Comparison of ENCODE assay signal across 15 cellular contexts in genomic region chr4:99635601-99636000, GRCh38. TPM values are rescaled to one million over a fixed set of nuclear protein-coding genes. Genes with fewer than 3 reads are reported as not detected.
"Had no signal": no experiment of that assay in that cellular context is flagged by ENCODE, and none has a peak within 500 bp of the region (broad histone marks: within the 10 kb centered on the region; RNA-seq: fewer than 3 reads in every experiment).

No MANE protein-coding gene starts in this region.

- H3K4me1 Mint-ChIP-seq: central memory CD8-positive, alpha-beta T cell; immature natural killer cell; naive B cell; stimulated activated naive CD8-positive, alpha-beta T cell treated with anti-CD3 and anti-CD28 coated beads, Interleukin-15, amount 100 ng/mL, for 72 hours had no signal

- H3K27ac ChIP-seq: parathyroid adenoma, skin epidermis, thoracic aorta, vagina had no signal

- H3K4me1 ChIP-seq: parathyroid adenoma, vagina had no signal

- H3K27me3 ChIP-seq: vagina had no signal

- H3K9me3 ChIP-seq: thoracic aorta, vagina had no signal

- H2AFZ ChIP-seq: parathyroid adenoma had no signal

- H3K79me2 ChIP-seq: parathyroid adenoma had no signal

- H3K4me3 Mint-ChIP-seq: central memory CD8-positive, alpha-beta T cell; immature natural killer cell; naive B cell; stimulated activated naive CD8-positive, alpha-beta T cell treated with anti-CD3 and anti-CD28 coated beads, Interleukin-15, amount 100 ng/mL, for 72 hours; WTC11 had no signal

- H3K4me3 ChIP-seq: lung, skin epidermis, thoracic aorta, vagina had no signal

- H3K27me3 Mint-ChIP-seq: central memory CD8-positive, alpha-beta T cell had no signal

- H3K27ac Mint-ChIP-seq: immature natural killer cell; stimulated activated naive CD8-positive, alpha-beta T cell treated with anti-CD3 and anti-CD28 coated beads, Interleukin-15, amount 100 ng/mL, for 72 hours; WTC11 had no signal

- H3K9me3 Mint-ChIP-seq: central memory CD8-positive, alpha-beta T cell; immature natural killer cell; naive B cell; stimulated activated naive CD8-positive, alpha-beta T cell treated with anti-CD3 and anti-CD28 coated beads, Interleukin-15, amount 100 ng/mL, for 72 hours had no signal

- DNase-seq: activated CD4-positive, alpha-beta T cell treated with anti-CD3 and anti-CD28 coated beads, Interleukin-2, amount 50 U/mL, for 1 hour; activated naive CD4-positive, alpha-beta T cell treated with anti-CD3 and anti-CD28 coated beads, Interleukin-2, amount 50 U/mL, for 16 hours; effector memory CD4-positive, alpha-beta T cell; immature natural killer cell; left cardiac atrium; naive B cell; stimulated activated CD4-positive, alpha-beta T cell treated with anti-CD3 and anti-CD28 coated beads, Interleukin-4, amount 100 ng/mL, for 4 hours; stimulated activated naive CD8-positive, alpha-beta T cell treated with anti-CD3 and anti-CD28 coated beads, Interleukin-15, amount 100 ng/mL, for 72 hours had no signal

- H3K36me3 Mint-ChIP-seq: immature natural killer cell, naive B cell, WTC11 had no signal

- ATAC-seq: left cardiac atrium; stimulated activated naive CD8-positive, alpha-beta T cell treated with anti-CD3 and anti-CD28 coated beads, Interleukin-15, amount 100 ng/mL, for 72 hours; WTC11 had no signal

- H3K36me3 ChIP-seq: thoracic aorta, vagina had no signal

- H3K9ac ChIP-seq: parathyroid adenoma had no signal

RNA-seq across cellular contexts. Expression of gene C4orf54, which starts 22.0 kb away (rescaled TPM):
- total RNA-seq: vagina, WTC11 had no signal
